Comparison of ENCODE assay signal across 15 cellular contexts in genomic region chr1:43541141-43541540, GRCh38. TPM values are rescaled to one million over a fixed set of nuclear protein-coding genes. Genes with fewer than 3 reads are reported as not detected.
A peak's percentile ranks its signal among the peaks of the same experiment; 100 is the strongest.
DNase-seq lines count a peak whose midpoint lies in the region; ATAC-seq, FAIRE-seq and TF ChIP-seq lines count a peak whose summit lies in the region.
"Had no signal": no experiment of that assay in that cellular context is flagged by ENCODE, and none has a peak within 500 bp of the region (broad histone marks: within the 10 kb centered on the region; RNA-seq: fewer than 3 reads in every experiment).

No MANE protein-coding gene starts in this region.

- H3K27me3 ChIP-seq in adrenal gland, result no peaks in the 10 kb centered on the region
- no peaks in the 10 kb centered on the region for H3K27me3 ChIP-seq in esophagus (ENCODE audit: control insufficient read depth in 1 of 2, insufficient read depth in 2 of 2, low read length in 2 of 2)
- H3K27me3 ChIP-seq in neuronal stem cell (ENCODE audit: control insufficient read depth in 3 of 3, insufficient read depth in 3 of 3, low read depth in 1 of 3, low read length in 3 of 3), result no peaks in the 10 kb centered on the region
- H3K27me3 ChIP-seq in thyroid gland, result no peaks in the 10 kb centered on the region
- H3K27me3 ChIP-seq: right lobe of liver had no signal

- no peak overlapping the region for H2BK15ac ChIP-seq in neuronal stem cell (ENCODE audit: low read length)

- no peak overlapping the region for H3K9ac ChIP-seq in neuronal stem cell (ENCODE audit: low read depth, low read length, poor library complexity)

- H3K9me3 Mint-ChIP-seq in activated naive CD4-positive, alpha-beta T cell treated with anti-CD3 and anti-CD28 coated beads, Interleukin-2, amount 10 ng/mL, durations not matched to agents 7 days and 5 days, result no peaks in the 10 kb centered on the region
- H3K9me3 Mint-ChIP-seq: activated B cell treated with CpG ODN at 0.5 μM for 24 hours; activated T-helper 17 cell treated with anti-CD3 and anti-CD28 coated beads, Interleukin-2, amount 50 U/mL, for 72 hours; natural killer cell had no signal

- H3K4ac ChIP-seq in neuronal stem cell (ENCODE audit: low read length), result no peak overlapping the region

- H3K27me3 Mint-ChIP-seq in activated naive CD4-positive, alpha-beta T cell treated with anti-CD3 and anti-CD28 coated beads, Interleukin-2, amount 10 ng/mL, durations not matched to agents 7 days and 5 days, result peaks cover 22% of the 10 kb centered on the region
- H3K27me3 Mint-ChIP-seq: activated T-helper 17 cell treated with anti-CD3 and anti-CD28 coated beads, Interleukin-2, amount 50 U/mL, for 72 hours had no signal

- no peak overlapping the region for H2BK12ac ChIP-seq in neuronal stem cell (ENCODE audit: low read length)

- H3K4me3 Mint-ChIP-seq in activated naive CD4-positive, alpha-beta T cell treated with anti-CD3 and anti-CD28 coated beads, Interleukin-2, amount 10 ng/mL, durations not matched to agents 7 days and 5 days, result no peak overlapping the region
- H3K4me3 Mint-ChIP-seq: activated B cell treated with CpG ODN at 0.5 μM for 24 hours; activated T-helper 17 cell treated with anti-CD3 and anti-CD28 coated beads, Interleukin-2, amount 50 U/mL, for 72 hours; natural killer cell had no signal

- no peak overlapping the region for H2AFZ ChIP-seq in neuronal stem cell (ENCODE audit: low read length)

- no peaks in the 10 kb centered on the region for H3K36me3 ChIP-seq in adrenal gland (replicated peaks in 1 of 2)
- H3K36me3 ChIP-seq in esophagus (ENCODE audit: control insufficient read depth in 2 of 2, insufficient read depth in 2 of 2, low read length in 1 of 2), result peaks cover 6 to 14% of the 10 kb centered on the region in 2 donors
- H3K36me3 ChIP-seq in neuronal stem cell (replicated peaks in 1 of 2; ENCODE audit: control insufficient read depth in 2 of 2, insufficient read depth in 2 of 2, low read length in 2 of 2), result peaks cover 19 to 46% of the 10 kb centered on the region in 2 donors
- no peaks in the 10 kb centered on the region for H3K36me3 ChIP-seq in thyroid gland
- H3K36me3 ChIP-seq: right lobe of liver had no signal

- H4K91ac ChIP-seq in neuronal stem cell (ENCODE audit: low read depth, low read length, poor library complexity), result no peak overlapping the region

- WGBS in adrenal gland, 4 donors, result 72 to 77% (median 74%) methylated on average over 4 to 5 of the region's 5 CpGs
- 64 to 80% methylated on average over 5 of the region's 5 CpGs for WGBS in esophagus, 2 donors
- WGBS in neuronal stem cell (ENCODE audit: extremely low coverage in 2 of 2, insufficient read length in 2 of 2, insufficient replicate concordance in 1 of 2), 2 donors, result no CpG with 5 or more reads among the region's 5 CpGs
- WGBS in thyroid gland, 2 donors, result 63 to 71% methylated on average over 5 of the region's 5 CpGs

- no peak overlapping the region for H3K23ac ChIP-seq in neuronal stem cell (ENCODE audit: low read depth, low read length, poor library complexity)

- H2BK120ac ChIP-seq in neuronal stem cell (ENCODE audit: low read depth, low read length), result no peak overlapping the region

- H3K36me3 Mint-ChIP-seq in activated naive CD4-positive, alpha-beta T cell treated with anti-CD3 and anti-CD28 coated beads, Interleukin-2, amount 10 ng/mL, durations not matched to agents 7 days and 5 days, result no peaks in the 10 kb centered on the region
- H3K36me3 Mint-ChIP-seq: natural killer cell had no signal

- H3K14ac ChIP-seq in neuronal stem cell (ENCODE audit: low read length), result no peak overlapping the region

- no peak for FAIRE-seq in H54 (lab: Jason Lieb, UNC)

- H2AK5ac ChIP-seq in neuronal stem cell (ENCODE audit: low read depth, low read length), result peak overlapping the region; percentile 25

- CTCF ChIA-PET in activated naive CD4-positive, alpha-beta T cell treated with anti-CD3 and anti-CD28 coated beads, Interleukin-2, amount 10 ng/mL, durations not matched to agents 7 days and 5 days (lab: Charles Lee), result interaction anchor here (1.2 kb wide), 1 partner anchor 13 kb away, joined by 4 read pairs; no protein-coding TSS in a partner anchor

- no peak overlapping the region for H3K18ac ChIP-seq in neuronal stem cell (ENCODE audit: low read length)

- H3K27ac ChIP-seq in adrenal gland (peak overlapping the region in 3 of 5 donors; percentile 13 to 84 (median 79)), esophagus (ENCODE audit: low read depth in 2 of 2, low read length in 1 of 2) (peak overlapping the region; percentile 72 to 85), neuronal stem cell (replicated peaks; ENCODE audit: low read length) (no peak overlapping the region), thyroid gland (peak overlapping the region; percentile 35 to 71 (median 56))

- no peak overlapping the region for H4K8ac ChIP-seq in neuronal stem cell (ENCODE audit: low read depth, low read length)

- DNase-seq in adrenal gland, result no peak
- no peak for DNase-seq in neuronal stem cell (ENCODE audit: low spot score)
- DNase-seq in thyroid gland, result no peak
- no peak for DNase-seq in glomerular visceral epithelial cell (ENCODE audit: extremely low spot score)
- DNase-seq in activated naive CD4-positive, alpha-beta T cell treated with anti-CD3 and anti-CD28 coated beads, Interleukin-2, amount 10 ng/mL, durations not matched to agents 7 days and 5 days, result no peak
- DNase-seq in H54 (ENCODE audit: insufficient read length, low spot score), result no peak
- DNase-seq: activated B cell treated with CpG ODN at 0.5 μM for 24 hours, natural killer cell, NCI-H2171, Right ventricle myocardium superior, T-helper 1 cell had no signal

- H2BK5ac ChIP-seq in neuronal stem cell (ENCODE audit: low read length), result peak overlapping the region; percentile 80

- H3K9me3 ChIP-seq in adrenal gland (replicated peaks in 1 of 3), result no peaks in the 10 kb centered on the region
- H3K9me3 ChIP-seq in esophagus (ENCODE audit: control insufficient read depth in 2 of 2, insufficient read depth in 1 of 2, low read depth in 1 of 2, low read length in 1 of 2), result no peaks in the 10 kb centered on the region
- no peaks in the 10 kb centered on the region for H3K9me3 ChIP-seq in neuronal stem cell (replicated peaks in 1 of 2; ENCODE audit: control insufficient read depth in 2 of 2, insufficient read depth in 1 of 2, low read depth in 1 of 2, low read length in 2 of 2)
- no peaks in the 10 kb centered on the region for H3K9me3 ChIP-seq in thyroid gland
- H3K9me3 ChIP-seq: right lobe of liver had no signal

- H3K4me1 Mint-ChIP-seq in activated naive CD4-positive, alpha-beta T cell treated with anti-CD3 and anti-CD28 coated beads, Interleukin-2, amount 10 ng/mL, durations not matched to agents 7 days and 5 days, result no peaks in the 10 kb centered on the region
- H3K4me1 Mint-ChIP-seq: activated B cell treated with CpG ODN at 0.5 μM for 24 hours; activated T-helper 17 cell treated with anti-CD3 and anti-CD28 coated beads, Interleukin-2, amount 50 U/mL, for 72 hours had no signal

- H3K27ac Mint-ChIP-seq in activated naive CD4-positive, alpha-beta T cell treated with anti-CD3 and anti-CD28 coated beads, Interleukin-2, amount 10 ng/mL, durations not matched to agents 7 days and 5 days, result no peak overlapping the region
- H3K27ac Mint-ChIP-seq: activated B cell treated with CpG ODN at 0.5 μM for 24 hours; activated T-helper 17 cell treated with anti-CD3 and anti-CD28 coated beads, Interleukin-2, amount 50 U/mL, for 72 hours; natural killer cell had no signal

- no peak overlapping the region for H3K4me2 ChIP-seq in neuronal stem cell (ENCODE audit: insufficient read depth, low read length, poor library complexity, severe bottlenecking)

- H3K79me1 ChIP-seq in neuronal stem cell (ENCODE audit: low read depth, low read length), result peaks cover 23% of the 10 kb centered on the region

- no peak overlapping the region for H3K4me3 ChIP-seq in adrenal gland
- no peak overlapping the region for H3K4me3 ChIP-seq in esophagus (ENCODE audit: low read depth in 1 of 2, low read length in 2 of 2)
- H3K4me3 ChIP-seq in neuronal stem cell (ENCODE audit: low read length in 2 of 2), result no peak overlapping the region
- H3K4me3 ChIP-seq in thyroid gland (replicated peaks in 1 of 3), result no peak overlapping the region
- H3K4me3 ChIP-seq: right lobe of liver had no signal

- intact Hi-C loops in adrenal gland (cut with DNase I), result no loop called here
- intact Hi-C loops in thyroid gland (cut with DNase I), result no loop called here

- no peak for ATAC-seq in GM19452 (IDR thresholded peaks at IDR 0.05; ENCODE audit: unreplicated experiment)
- ATAC-seq: activated T-helper 17 cell treated with anti-CD3 and anti-CD28 coated beads, Interleukin-2, amount 50 U/mL, for 72 hours; natural killer cell had no signal

- TF ChIP-seq CTCF in adrenal gland (IDR thresholded peaks at IDR 0.05), result no peak
- TF ChIP-seq CTCF in thyroid gland (IDR thresholded peaks at IDR 0.05), result no peak

- peaks cover 4 to 31% of the 10 kb centered on the region in 2 donors for H3K4me1 ChIP-seq in adrenal gland (replicated peaks in 1 of 2)
- H3K4me1 ChIP-seq in esophagus (ENCODE audit: control insufficient read depth in 2 of 2, insufficient read depth in 2 of 2, low read length in 1 of 2), result peaks cover 7 to 39% of the 10 kb centered on the region in 2 donors
- peaks cover 16 to 29% of the 10 kb centered on the region in 2 donors for H3K4me1 ChIP-seq in neuronal stem cell (ENCODE audit: control insufficient read depth in 2 of 2, insufficient read depth in 1 of 2, low read depth in 1 of 2, low read length in 2 of 2)
- peaks cover 33 to 70% of the 10 kb centered on the region in 2 donors for H3K4me1 ChIP-seq in thyroid gland

- TF ChIP-seq POLR2A in adrenal gland (IDR thresholded peaks at IDR 0.05) (no peak), thyroid gland (IDR thresholded peaks at IDR 0.05) (no peak), H54 (IDR thresholded peaks at IDR 0.05; ENCODE audit: low read depth, low read length) (no peak)

RNA-seq across cellular contexts. Expression of gene PTPRF, which starts 10.5 kb away (rescaled TPM):
- total RNA-seq in adrenal gland, result 10 to 100 TPM; 15.0 to 92.0 (median 43.0) TPM
- 10 to 100 TPM; 10.5 to 21.0 (median 19.9) TPM for polyA plus RNA-seq in adrenal gland
- polyA plus RNA-seq in esophagus, result 10 to 100 TPM; 62.7 to 69.9 TPM
- polyA plus RNA-seq in neuronal stem cell (2013, experiment 1 of 2), result 62.9 TPM
- polyA plus RNA-seq in neuronal stem cell (2013, experiment 2 of 2), result 64.0 TPM
- total RNA-seq in thyroid gland, result 10 to 100 TPM; 53.2 to 80.6 (median 71.7) TPM
- total RNA-seq: activated B cell treated with CpG ODN at 0.5 μM for 24 hours had no signal
